8 cellular contexts compared by ENCODE assay signal in genomic region chr15:51970981-51971352, GRCh38. TPM values are rescaled to one million over a fixed set of nuclear protein-coding genes. Genes with fewer than 3 reads are reported as not detected.
A peak's percentile ranks its signal among the peaks of the same experiment; 100 is the strongest.
DNase-seq lines count a peak whose midpoint lies in the region; ATAC-seq and TF ChIP-seq lines count a peak whose summit lies in the region.

No MANE protein-coding gene starts in this region.

- dilution Hi-C loops in IMR-90 (cut with HindIII; ENCODE audit: low sequenced_read_pairs, unreplicated experiment) = no loop called here

- in situ Hi-C loops in IMR-90 (cut with MboI; ENCODE audit: low sequenced_read_pairs) = loop anchor here (10.0 kb wide), 1 partner anchor 244 kb away; no protein-coding TSS in a partner anchor

- H2BK120ac ChIP-seq in IMR-90 (ENCODE audit: low read depth, low read length) = 0 out of 2 replicates have a peak overlapping the region, but pooled peaks have one; percentile 73

- H3K56ac ChIP-seq in IMR-90 (ENCODE audit: extremely low read depth, insufficient read depth, low read length) = peak overlapping the region; percentile 31; the same call in 1 of the 2 replicates

- peaks cover 9 to 21% (median 19%) of the 10 kb centered on the region in 5 donors for H3K36me3 Mint-ChIP-seq in naive thymus-derived CD4-positive, alpha-beta T cell

- 0% methylated on average over 5 of the region's 6 CpGs; no CpG with 5 or more reads in 1 of the 2 experiments for WGBS in IMR-90 (ENCODE audit: extremely low coverage in 2 of 2, insufficient read length in 1 of 2), 2 experiments

- peaks cover 16% of the 10 kb centered on the region; the same call in 1 of the 2 replicates for H4K20me1 ChIP-seq in IMR-90 (ENCODE audit: insufficient read depth, low read length)

- ATAC-seq in GM19438 (IDR thresholded peaks at IDR 0.05; ENCODE audit: low read depth, unreplicated experiment) = peak; percentile 10
- peak; percentile 8 for ATAC-seq in IMR-90 (ENCODE audit: low read depth)
- no peak for ATAC-seq in naive thymus-derived CD4-positive, alpha-beta T cell

- H3K27me3 Mint-ChIP-seq in naive thymus-derived CD4-positive, alpha-beta T cell = peaks cover 0 to 3% (median 0%) of the 10 kb centered on the region in 5 donors

- H3K4me3 Mint-ChIP-seq in naive thymus-derived CD4-positive, alpha-beta T cell = peak overlapping the region; percentile 97 to 99 (median 98)

- H3K23ac ChIP-seq in IMR-90 (ENCODE audit: low read depth, low read length) = peak overlapping the region; percentile 85; the same call in 1 of the 2 replicates

- no peaks in the 10 kb centered on the region for H3K9me3 ChIP-seq in IMR-90 (ENCODE audit: control insufficient read depth, insufficient read depth, low read length)
- H3K9me3 ChIP-seq in colonic mucosa = no peaks in the 10 kb centered on the region
- H3K9me3 ChIP-seq in naive thymus-derived CD4-positive, alpha-beta T cell (ENCODE audit: control insufficient read depth in 2 of 3, low read length in 3 of 3) = peaks cover 0 to 10% (median 0%) of the 10 kb centered on the region in 3 experiments

- peak overlapping the region; percentile 91 for H3K4ac ChIP-seq in IMR-90 (ENCODE audit: low read depth, low read length)

- H2BK20ac ChIP-seq in IMR-90 (ENCODE audit: low read depth, low read length) = no peak overlapping the region

- H3K4me2 ChIP-seq in IMR-90 (ENCODE audit: low read depth, low read length) = peak overlapping the region; percentile 93

- no peak overlapping the region for H2BK15ac ChIP-seq in IMR-90 (ENCODE audit: low read depth, low read length)

- no peak for TF ChIP-seq RAD21 in IMR-90 (IDR thresholded peaks at IDR 0.05; ENCODE audit: low read length)

- DNase-seq in AG09309 (ENCODE audit: low read depth) (no peak), IMR-90 (no peak), colonic mucosa (peak; percentile 25), ecto neural progenitor cell (ENCODE audit: low spot score) (no peak), NAMALWA (ENCODE audit: low spot score) (no peak)
- peak in 1 of 9 donors; percentile 2 for DNase-seq in naive thymus-derived CD4-positive, alpha-beta T cell
- no peak for DNase-seq in stimulated activated CD8-positive, alpha-beta memory T cell treated with anti-CD3 and anti-CD28 coated beads, Interleukin-4, amount 100 ng/mL, for 48 hours

- TF ChIP-seq POLR2A in IMR-90 (IDR thresholded peaks at IDR 0.05; ENCODE audit: low read depth, low read length) = no peak

- POLR2A ChIA-PET in IMR-90 (lab: Charles Lee; ENCODE audit: unreplicated experiment) = interaction anchor here (0.7 kb wide), 1 partner anchor 49 kb away, joined by 3 read pairs; no protein-coding TSS in a partner anchor
- POLR2A ChIA-PET in naive thymus-derived CD4-positive, alpha-beta T cell (lab: Charles Lee) = interaction anchor here (0.5 to 3.4 kb wide), 15 partner anchors 10 to 1026 kb away, joined by 3 to 19 read pairs (median 5); no protein-coding TSS in a partner anchor

- intact Hi-C loops in IMR-90 (cut with micrococcal nuclease) = loop anchor here (2.0 kb wide), 1 partner anchor 48 kb away; the partner anchor contains the start of gene MAPK6
- intact Hi-C loops in colonic mucosa (cut with DNase I) = no loop called here
- intact Hi-C loops in naive thymus-derived CD4-positive, alpha-beta T cell (cut with micrococcal nuclease) = loop anchor here (1.0 to 5.0 kb wide), 8 partner anchors 11 to 706 kb away; partner anchors contain the start of genes MAPK6 (in 2 of the 2), TMOD3 (in 2 of the 2) and ATOSA (in 1 of the 2)

- peak overlapping the region; percentile 67 for H2AK9ac ChIP-seq in IMR-90 (replicated peaks; ENCODE audit: low read depth, low read length, poor library complexity)

- peaks cover 15 to 38% (median 31%) of the 10 kb centered on the region in 7 donors for H3K4me1 Mint-ChIP-seq in naive thymus-derived CD4-positive, alpha-beta T cell

- peak overlapping the region; percentile 94 to 100 (median 98) for H3K27ac Mint-ChIP-seq in naive thymus-derived CD4-positive, alpha-beta T cell

- H3K9ac ChIP-seq in IMR-90 (ENCODE audit: low read depth, low read length) = peak overlapping the region; percentile 89
- H3K9ac ChIP-seq in colonic mucosa (ENCODE audit: low read depth in 2 of 2, low read length in 2 of 2) = peak overlapping the region; percentile 82 to 93

- H4K5ac ChIP-seq in IMR-90 (ENCODE audit: low read depth, low read length) = peak overlapping the region; percentile 70; the same call in 1 of the 2 replicates

- H3K27me3 ChIP-seq in IMR-90 (ENCODE audit: control insufficient read depth, insufficient read depth, low read length) (no peaks in the 10 kb centered on the region), colonic mucosa (no peaks in the 10 kb centered on the region)
- H3K27me3 ChIP-seq in naive thymus-derived CD4-positive, alpha-beta T cell (ENCODE audit: control insufficient read depth in 2 of 2, insufficient read depth in 2 of 2, low read length in 2 of 2) = no peaks in the 10 kb centered on the region

- H3K4me3 ChIP-seq in AG09309 (ENCODE audit: control insufficient read depth, low read depth, low read length) (peak overlapping the region; percentile 91), IMR-90 (ENCODE audit: insufficient read depth, low read depth, low read length) (peak overlapping the region; percentile 73), colonic mucosa (peak overlapping the region; percentile 83)
- H3K4me3 ChIP-seq in naive thymus-derived CD4-positive, alpha-beta T cell (ENCODE audit: low read length) = peak overlapping the region; percentile 95

- H3K36me3 ChIP-seq in IMR-90 (ENCODE audit: control insufficient read depth, insufficient read depth, low read length) = no peaks in the 10 kb centered on the region
- H3K36me3 ChIP-seq in colonic mucosa = no peaks in the 10 kb centered on the region
- peaks cover 0 to 8% (median 0%) of the 10 kb centered on the region in 3 experiments for H3K36me3 ChIP-seq in naive thymus-derived CD4-positive, alpha-beta T cell (ENCODE audit: control insufficient read depth in 2 of 3, insufficient read depth in 3 of 3, low read length in 3 of 3)

- H2AK5ac ChIP-seq in IMR-90 (ENCODE audit: low read depth, low read length) = peak overlapping the region; percentile 5; the same call in 1 of the 2 replicates

- H4K91ac ChIP-seq in IMR-90 (ENCODE audit: insufficient read depth, low read depth, low read length) = peak overlapping the region; percentile 70; the same call in 1 of the 2 replicates

- H2BK5ac ChIP-seq in IMR-90 (ENCODE audit: low read depth, low read length, poor library complexity, severe bottlenecking) = peak overlapping the region; percentile 84

- CTCF ChIA-PET in IMR-90 (lab: Yijun Ruan, JAX) = interaction anchor here (0.7 to 1.0 kb wide), 4 partner anchors 10 to 624 kb away, joined by 3 to 6 read pairs (median 4); no protein-coding TSS in a partner anchor
- CTCF ChIA-PET in naive thymus-derived CD4-positive, alpha-beta T cell (lab: Charles Lee) = interaction anchor here (0.6 to 2.6 kb wide), 6 partner anchors 10 to 256 kb away, joined by 3 to 13 read pairs (median 4); no protein-coding TSS in a partner anchor

- H3K27ac ChIP-seq in IMR-90 (ENCODE audit: insufficient read depth, low read length) (peak overlapping the region; percentile 91), colonic mucosa (peak overlapping the region; percentile 65)
- H3K27ac ChIP-seq in naive thymus-derived CD4-positive, alpha-beta T cell (ENCODE audit: low read depth, low read length) = peak overlapping the region; percentile 79

- H3K9me1 ChIP-seq in IMR-90 (ENCODE audit: insufficient read depth, low read length) = peaks cover 7% of the 10 kb centered on the region; the same call in 1 of the 2 replicates

- H3K4me1 ChIP-seq in IMR-90 (ENCODE audit: control insufficient read depth, insufficient read depth, low read length) (0 out of 2 replicates have a peak, but pooled peaks cover 2% of the 10 kb centered on the region), colonic mucosa (no peaks in the 10 kb centered on the region)
- peaks cover 11 to 13% of the 10 kb centered on the region in 2 donors for H3K4me1 ChIP-seq in naive thymus-derived CD4-positive, alpha-beta T cell (ENCODE audit: control insufficient read depth in 2 of 2, insufficient read depth in 2 of 2, low read length in 2 of 2)

- H3K79me1 ChIP-seq in IMR-90 (ENCODE audit: low read depth in 1 of 2, low read length in 2 of 2) = peaks cover 18 to 51% of the 10 kb centered on the region in 2 experiments

- H2AFZ ChIP-seq in IMR-90 (replicated peaks; ENCODE audit: low read length, poor library complexity) = peak overlapping the region; percentile 93

- H3K18ac ChIP-seq in IMR-90 (ENCODE audit: low read depth, low read length) = peak overlapping the region; percentile 5; the same call in 1 of the 2 replicates

- H4K8ac ChIP-seq in IMR-90 (ENCODE audit: low read depth in 2 of 2, low read length in 2 of 2) = peak overlapping the region; percentile 66 to 98; a peak in 3 of 4 replicates

- no TSS peak for BruUV-seq in IMR-90 (replicated peaks; lab: Mats Ljungman, UMichigan)

- H3K14ac ChIP-seq in IMR-90 (replicated peaks; ENCODE audit: low read depth, low read length) = peak overlapping the region; percentile 97

- peaks cover 0 to 23% (median 9%) of the 10 kb centered on the region in 11 donors for H3K9me3 Mint-ChIP-seq in naive thymus-derived CD4-positive, alpha-beta T cell

- TF ChIP-seq CTCF in AG09309 (IDR thresholded peaks at IDR 0.05; ENCODE audit: control insufficient read depth, insufficient read depth, low read depth, low read length, missing control alignments) (no peak), IMR-90 (conservative IDR thresholded peaks at IDR 0.05; ENCODE audit: low read depth, low read length) (no peak), colonic mucosa (IDR thresholded peaks at IDR 0.05) (no peak)

TF ChIP-seq in IMR-90, 13 proteins besides CTCF, POLR2A, EP300 and RAD21 (continues in another document):
- TF ChIP-seq MXI1 (IDR thresholded peaks at IDR 0.05; ENCODE audit: borderline replicate concordance, low read depth, low read length) (no peak), SMC3 (IDR thresholded peaks at IDR 0.05; ENCODE audit: low read depth, low read length) (no peak), RCOR1 (IDR thresholded peaks at IDR 0.05; ENCODE audit: insufficient replicate concordance, low read length) (no peak), BHLHE40 (IDR thresholded peaks at IDR 0.05; ENCODE audit: low read depth, low read length) (no peak)

RNA-seq across cellular contexts. Expression of gene LEO1, which starts 0.6 kb away (rescaled TPM):
- 11.5 and 30.3 TPM in 2 replicates for total RNA-seq in IMR-90 (2012; rRNA removed)
- polyA plus RNA-seq in IMR-90 (2012; rRNA removed) = 7.7 and 9.0 TPM in 2 replicates
- 1.0 and 2.2 TPM in 2 replicates for polyA plus RNA-seq in IMR-90 (2012; cell fraction: cytosol; rRNA removed)
- polyA plus RNA-seq in IMR-90 (2012; cell fraction: nucleus; rRNA removed; ENCODE audit: low replicate concordance) = 0.42 and 3.6 TPM in 2 replicates
- total RNA-seq in colonic mucosa = 10 to 100 TPM; 23.6 to 29.3 TPM
- 10 to 100 TPM in 3 of 5 experiments, 1 to 10 TPM in 2; 9.2 to 30.1 (median 19.3) TPM for total RNA-seq in naive thymus-derived CD4-positive, alpha-beta T cell
- polyA plus RNA-seq in naive thymus-derived CD4-positive, alpha-beta T cell = 10 to 100 TPM; 16.5 to 33.2 TPM

RNA-seq across cellular contexts. Expression of gene MAPK6, which starts 48.1 kb away (rescaled TPM):
- total RNA-seq in IMR-90 (2012; rRNA removed) = 60.6 and 84.2 TPM in 2 replicates
- polyA plus RNA-seq in IMR-90 (2012; rRNA removed) = 17.9 and 22.6 TPM in 2 replicates
- polyA plus RNA-seq in IMR-90 (2012; cell fraction: cytosol; rRNA removed) = 5.0 and 5.8 TPM in 2 replicates
- polyA plus RNA-seq in IMR-90 (2012; cell fraction: nucleus; rRNA removed; ENCODE audit: low replicate concordance) = 2.0 and 13.3 TPM in 2 replicates
- 10 to 100 TPM; 47.5 to 71.9 TPM for total RNA-seq in colonic mucosa
- total RNA-seq in naive thymus-derived CD4-positive, alpha-beta T cell = 10 to 100 TPM; 19.2 to 44.1 (median 25.3) TPM
- 1 to 10 TPM; 5.1 to 6.0 TPM for polyA plus RNA-seq in naive thymus-derived CD4-positive, alpha-beta T cell
